8 cellular contexts compared by ENCODE assay signal in genomic region chr22:19179472-19180048, GRCh38. TPM values are rescaled to one million over a fixed set of nuclear protein-coding genes. Genes with fewer than 3 reads are reported as not detected.
DNase-seq lines count a peak whose midpoint lies in the region; ATAC-seq lines count a peak whose summit lies in the region.

No MANE protein-coding gene starts in this region.

- peak overlapping the region; percentile 87 for H3K27ac ChIP-seq in CD8-positive, alpha-beta memory T cell (ENCODE audit: low read depth, low read length)

- H3K36me3 ChIP-seq in CD8-positive, alpha-beta memory T cell (ENCODE audit: insufficient read depth, low read length): no peaks in the 10 kb centered on the region

- no peaks in the 10 kb centered on the region for H3K9me3 ChIP-seq in CD8-positive, alpha-beta memory T cell (ENCODE audit: low read length)

- peaks cover 0 to 3% (median 0%) of the 10 kb centered on the region in 3 donors for H3K36me3 Mint-ChIP-seq in CD8-positive, alpha-beta memory T cell

- peaks cover 0 to under 1% of the 10 kb centered on the region in 2 donors for H3K27me3 Mint-ChIP-seq in CD8-positive, alpha-beta memory T cell

- CTCF ChIA-PET in CD8-positive, alpha-beta memory T cell (lab: Charles Lee): interaction anchor here (0.8 to 2.0 kb wide), 6 partner anchors 34 to 450 kb away, joined by 3 to 9 read pairs (median 3); partner anchors contain the start of genes CDC45, ESS2 and UFD1

- peaks cover 5 to 32% (median 10%) of the 10 kb centered on the region in 3 donors for H3K4me1 Mint-ChIP-seq in CD8-positive, alpha-beta memory T cell

- no peaks in the 10 kb centered on the region for H3K9me3 Mint-ChIP-seq in CD8-positive, alpha-beta memory T cell

- peak in 4 of 5 donors; percentile 19 to 66 (median 35) for DNase-seq in CD8-positive, alpha-beta memory T cell
- DNase-seq in Kasumi-1 (lab: John Stamatoyannopoulos, UW): peak; percentile 70 to 72
- DNase-seq in RPMI8226: peak; percentile 52
- DNase-seq in brain pericyte (ENCODE audit: low read depth, low spot score): peak; percentile 53
- peak; percentile 71 for DNase-seq in renal cortical epithelial cell (ENCODE audit: low read depth)

- H3K4me3 Mint-ChIP-seq in CD8-positive, alpha-beta memory T cell: peak overlapping the region; percentile 87 to 95 (median 91)

- peak overlapping the region; percentile 80 for H3K4me3 ChIP-seq in CD8-positive, alpha-beta memory T cell (ENCODE audit: low read length)
- peak overlapping the region; percentile 66 for H3K4me3 ChIP-seq in iPS-11a (ENCODE audit: low read depth, low read length)

- peaks cover 22% of the 10 kb centered on the region for H3K4me1 ChIP-seq in CD8-positive, alpha-beta memory T cell (ENCODE audit: insufficient read depth, low read length)

- ATAC-seq in GM19372 (IDR thresholded peaks at IDR 0.05; ENCODE audit: low read depth, unreplicated experiment): peak; percentile 45
- no peak for ATAC-seq in HG02840 (IDR thresholded peaks at IDR 0.05; ENCODE audit: low FRiP score, unreplicated experiment)

- H3K27ac Mint-ChIP-seq in CD8-positive, alpha-beta memory T cell: peak overlapping the region; percentile 75 to 92 (median 85)

- H3K27me3 ChIP-seq in CD8-positive, alpha-beta memory T cell (ENCODE audit: insufficient read depth, low read length, poor library complexity, severe bottlenecking): no peaks in the 10 kb centered on the region

- POLR2A ChIA-PET in CD8-positive, alpha-beta memory T cell (lab: Charles Lee): interaction anchor here (0.8 kb wide), 1 partner anchor 35 kb away, joined by 3 read pairs; the partner anchor contains the start of gene ESS2

RNA-seq across cellular contexts. Expression of gene SLC25A1, which starts 1.0 kb away (rescaled TPM):
- total RNA-seq in CD8-positive, alpha-beta memory T cell: 10 to 100 TPM; 42.4 to 44.7 TPM
- 69.9 TPM for polyA plus RNA-seq in CD8-positive, alpha-beta memory T cell
- total RNA-seq in renal cortical epithelial cell: 175 and 192 TPM in 2 replicates

RNA-seq across cellular contexts. Expression of gene GSC2, which starts 29.5 kb away (rescaled TPM):
- not detected for total RNA-seq in CD8-positive, alpha-beta memory T cell
- polyA plus RNA-seq in CD8-positive, alpha-beta memory T cell: not detected
- not detected in 2 replicates for total RNA-seq in renal cortical epithelial cell

RNA-seq across cellular contexts. Expression of gene ESS2, which starts 35.1 kb away (rescaled TPM):
- total RNA-seq in CD8-positive, alpha-beta memory T cell: 10 to 100 TPM; 18.7 to 19.6 TPM
- 9.3 TPM for polyA plus RNA-seq in CD8-positive, alpha-beta memory T cell
- total RNA-seq in renal cortical epithelial cell: 12.9 and 13.2 TPM in 2 replicates

RNA-seq across cellular contexts. Expression of gene TSSK2, which starts 48.5 kb away (rescaled TPM):
- total RNA-seq in CD8-positive, alpha-beta memory T cell: not detected
- not detected for polyA plus RNA-seq in CD8-positive, alpha-beta memory T cell
- total RNA-seq in renal cortical epithelial cell: not detected in 2 replicates

RNA-seq across cellular contexts. Expression of gene DGCR2, which starts 57.3 kb away (rescaled TPM):
- 10 to 100 TPM; 26.9 to 28.4 TPM for total RNA-seq in CD8-positive, alpha-beta memory T cell
- polyA plus RNA-seq in CD8-positive, alpha-beta memory T cell: 51.7 TPM
- total RNA-seq in renal cortical epithelial cell: 73.8 and 131 TPM in 2 replicates
